8 cellular contexts compared by ENCODE assay signal in the genomic region with DNA sequence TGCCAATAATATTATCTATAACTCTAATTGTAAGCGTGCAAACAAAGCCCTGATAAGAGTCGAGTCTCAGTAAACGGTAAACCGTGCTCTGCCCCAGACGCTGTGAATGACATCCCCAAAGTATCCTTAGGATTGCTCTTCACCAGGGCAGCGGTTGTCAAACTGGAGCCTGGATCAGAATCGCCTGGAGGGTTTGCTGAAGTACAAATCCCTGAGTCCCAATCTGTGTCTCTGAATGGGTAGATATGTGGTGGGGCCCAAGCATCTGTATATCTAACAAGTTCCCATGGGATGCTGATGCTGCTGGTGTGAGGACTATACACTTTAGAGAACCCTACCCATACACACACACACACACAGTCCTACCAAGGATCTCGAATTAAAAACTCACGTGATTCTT. TPM values are rescaled to one million over a fixed set of nuclear protein-coding genes. Genes with fewer than 3 reads are reported as not detected.
A peak's percentile ranks its signal among the peaks of the same experiment; 100 is the strongest.
DNase-seq lines count a peak whose midpoint lies in the region; ATAC-seq, FAIRE-seq and TF ChIP-seq lines count a peak whose summit lies in the region.

No MANE protein-coding gene starts in this region.

- H3K27ac ChIP-seq in CD4-positive, alpha-beta T cell (ENCODE audit: low read depth, low read length), result no peak overlapping the region
- peak overlapping the region in 2 of 4 donors; percentile 83 to 90 for H3K27ac ChIP-seq in Peyer's patch

- no TSS peak for BruUV-seq in MCF 10A (replicated peaks; lab: Mats Ljungman, UMichigan)

- H3K4me3 ChIP-seq in Peyer's patch, result peak overlapping the region in 2 of 4 donors; percentile 85 to 86

- H3K27ac Mint-ChIP-seq in CD4-positive, alpha-beta T cell, result no peak overlapping the region
- peak overlapping the region; percentile 97 for H3K27ac Mint-ChIP-seq in MCF 10A (ENCODE audit: low read depth, unreplicated experiment)
- H3K27ac Mint-ChIP-seq in neural crest cell (ENCODE audit: unreplicated experiment), result no peak overlapping the region

- H3K9me3 ChIP-seq in CD4-positive, alpha-beta T cell (ENCODE audit: control insufficient read depth, low read length), result no peaks in the 10 kb centered on the region
- no peaks in the 10 kb centered on the region for H3K9me3 ChIP-seq in Peyer's patch

- no peaks in the 10 kb centered on the region for H3K9me3 Mint-ChIP-seq in CD4-positive, alpha-beta T cell
- H3K9me3 Mint-ChIP-seq in MCF 10A (ENCODE audit: unreplicated experiment) (no peaks in the 10 kb centered on the region), neural crest cell (no peaks in the 10 kb centered on the region)

- CTCF ChIA-PET in CD4-positive, alpha-beta T cell (lab: Charles Lee), result no interaction called here
- CTCF ChIA-PET in MCF 10A (lab: Yijun Ruan, JAX), result interaction anchor here (0.6 to 4.0 kb wide), 18 partner anchors 8 to 598 kb away, joined by 3 to 28 read pairs (median 4); no protein-coding TSS in a partner anchor

- peaks cover 80% of the 10 kb centered on the region for H3K27me3 Mint-ChIP-seq in CD4-positive, alpha-beta T cell
- H3K27me3 Mint-ChIP-seq in MCF 10A (ENCODE audit: insufficient read depth, unreplicated experiment) (no peaks in the 10 kb centered on the region), neural crest cell (ENCODE audit: low read depth) (peaks cover 22% of the 10 kb centered on the region)

- POLR2A ChIA-PET in CD4-positive, alpha-beta T cell (lab: Charles Lee), result no interaction called here
- POLR2A ChIA-PET in MCF 10A (lab: Yijun Ruan, JAX), result interaction anchor here (0.6 to 9.4 kb wide), 10 partner anchors 29 to 307 kb away, joined by 3 to 113 read pairs (median 8); no protein-coding TSS in a partner anchor

- ATAC-seq in CD4-positive, alpha-beta T cell (ENCODE audit: poor library complexity), result no peak
- no peak for ATAC-seq in HG02938 (IDR thresholded peaks at IDR 0.05; ENCODE audit: unreplicated experiment)

- H3K4me1 Mint-ChIP-seq in CD4-positive, alpha-beta T cell (ENCODE audit: low read depth), result peaks cover 30% of the 10 kb centered on the region
- H3K4me1 Mint-ChIP-seq in MCF 10A (ENCODE audit: insufficient read depth, unreplicated experiment), result peaks cover 6% of the 10 kb centered on the region
- peaks cover 36% of the 10 kb centered on the region for H3K4me1 Mint-ChIP-seq in neural crest cell

- no peaks in the 10 kb centered on the region for H3K36me3 ChIP-seq in Peyer's patch

- peaks cover 56% of the 10 kb centered on the region for H3K27me3 ChIP-seq in CD4-positive, alpha-beta T cell (ENCODE audit: control insufficient read depth, insufficient read depth, low read length)
- no peaks in the 10 kb centered on the region for H3K27me3 ChIP-seq in Peyer's patch

- no peak for TF ChIP-seq CTCF in CD4-positive, alpha-beta T cell (IDR thresholded peaks at IDR 0.05)
- TF ChIP-seq CTCF in MCF 10A (IDR thresholded peaks at IDR 0.05; ENCODE audit: unreplicated experiment) (no peak), neural crest cell (conservative IDR thresholded peaks at IDR 0.05) (no peak), Peyer's patch (IDR thresholded peaks at IDR 0.05) (no peak)

- TF ChIP-seq POLR2A in GM12892 (IDR thresholded peaks at IDR 0.05; ENCODE audit: low read depth, low read length) (no peak), Peyer's patch (IDR thresholded peaks at IDR 0.05) (no peak)

- intact Hi-C loops in CD4-positive, alpha-beta T cell (cut with DNase I, micrococcal nuclease), result loop anchor here in 1 of 2 experiments (5.0 to 10.0 kb wide), 2 partner anchors 240 to 288 kb away; no protein-coding TSS in a partner anchor
- intact Hi-C loops in MCF 10A (cut with micrococcal nuclease), result loop anchor here (5.0 kb wide), 1 partner anchor 478 kb away; no protein-coding TSS in a partner anchor

- no peaks in the 10 kb centered on the region for H3K36me3 Mint-ChIP-seq in CD4-positive, alpha-beta T cell (ENCODE audit: low read depth)
- H3K36me3 Mint-ChIP-seq in MCF 10A (ENCODE audit: insufficient read depth, unreplicated experiment) (peaks cover 20% of the 10 kb centered on the region), neural crest cell (ENCODE audit: low read depth) (no peaks in the 10 kb centered on the region)

- no peak for FAIRE-seq in GM12892 (lab: Jason Lieb, UNC)

- H3K4me3 Mint-ChIP-seq in CD4-positive, alpha-beta T cell, result peak overlapping the region; percentile 78
- H3K4me3 Mint-ChIP-seq in MCF 10A (ENCODE audit: unreplicated experiment) (peak overlapping the region; percentile 86), neural crest cell (peak overlapping the region; percentile 93)

- H3K4me1 ChIP-seq in Peyer's patch, result peaks cover 0 to 17% (median 7%) of the 10 kb centered on the region in 4 donors

- no peak for DNase-seq in CD4-positive, alpha-beta T cell
- peak; percentile 6 for DNase-seq in LoVo (ENCODE audit: low spot score)
- DNase-seq in MCF 10A (ENCODE audit: unreplicated experiment), result no peak
- no peak for DNase-seq in neural crest cell (ENCODE audit: low read depth, low spot score)
- DNase-seq in NCI-H774 (lab: John Stamatoyannopoulos, UW), result no peak
- no peak for DNase-seq in GM12892 (ENCODE audit: insufficient read length)
- DNase-seq in Peyer's patch, result no peak

RNA-seq across cellular contexts. Expression of gene APBB2, which starts 0.8 kb away (rescaled TPM):
- total RNA-seq in CD4-positive, alpha-beta T cell, result under 1 TPM in 1 of 2 experiments, not detected in 1; 0.22 TPM
- total RNA-seq in MCF 10A (2022) (159 and 201 TPM in 2 replicates), neural crest cell (68.5 and 72.7 TPM in 2 replicates), Peyer's patch (10 to 100 TPM; 47.5 to 99.9 (median 57.5) TPM)
- polyA plus RNA-seq in GM12892 (2012; ENCODE audit: missing spikeins), result 12.2 TPM

RNA-seq across cellular contexts. Expression of gene UCHL1, which starts 41.6 kb away (rescaled TPM):
- not detected for total RNA-seq in CD4-positive, alpha-beta T cell
- 1.3 and 1.4 TPM in 2 replicates for total RNA-seq in MCF 10A (2022)
- 265 and 285 TPM in 2 replicates for total RNA-seq in neural crest cell
- 126 TPM for polyA plus RNA-seq in GM12892 (2012; ENCODE audit: missing spikeins)
- total RNA-seq in Peyer's patch, result 10 to 100 TPM in 3 of 4 donors, 1 to 10 TPM in 1; 7.0 to 61.1 (median 19.0) TPM

Comparison
In these comparisons a context has a peak if more than half of its experiments do, and no peak if none do; other contexts are left out.
1. RNA of gene APBB2, which starts 0.8 kb away (total RNA-seq): 159 to 201 TPM in MCF 10A, 68.5 to 72.7 TPM in neural crest cell and 47.5 to 99.9 TPM in Peyer's patch; 0.22 TPM in CD4-positive, alpha-beta T cell; every median in the first group is over 10 times any median in the second.
2. Peak in every context shown above with its lines, with median percentiles within 50 percentile points of each other: H3K4me3 Mint-ChIP-seq.